ENCODE assay signal across 21 cellular contexts in the genomic region with DNA sequence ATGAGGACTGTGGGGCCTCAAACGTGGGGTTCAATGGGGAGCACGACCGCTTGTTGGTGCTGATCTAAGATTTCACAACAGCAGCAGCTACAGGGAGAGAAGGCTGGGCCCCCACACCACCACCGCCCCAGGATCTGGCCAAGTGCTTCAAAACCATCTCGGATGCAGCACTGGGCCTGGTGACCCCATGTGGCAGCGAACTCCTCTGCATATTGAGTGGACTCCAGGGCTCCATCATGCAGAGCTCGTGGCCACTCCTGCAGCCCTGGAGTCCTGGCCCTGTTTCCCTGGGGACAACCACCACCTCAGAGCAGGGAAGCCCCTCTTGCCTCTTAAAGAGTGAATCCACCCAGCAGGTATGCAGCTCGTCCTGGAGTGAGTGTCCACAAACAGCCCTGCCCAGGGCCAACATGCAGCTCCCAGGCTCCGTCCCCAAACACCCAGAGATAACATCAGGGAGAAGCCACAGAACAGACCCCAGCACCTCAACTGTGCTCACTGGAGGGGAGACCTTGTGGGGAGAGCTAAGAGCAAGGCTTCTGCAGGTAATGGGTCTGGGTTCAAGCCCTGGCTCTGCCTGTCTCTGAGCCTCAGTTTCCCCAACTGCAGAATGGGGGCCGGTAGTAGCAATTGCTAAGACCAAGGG.
"Had no signal": no experiment of that assay in that cellular context is flagged by ENCODE, and none has a peak within 500 bp of the region (broad histone marks: within the 10 kb centered on the region; RNA-seq: fewer than 3 reads in every experiment).

No MANE protein-coding gene starts in this region.

- H3K9me3 ChIP-seq: left lung, neutrophil, ovary, prostate gland had no signal

- H3K36me3 Mint-ChIP-seq: mesothelial cell of epicardium, T-cell had no signal

- H3K4me1 ChIP-seq: prostate gland had no signal

- H3K27me3 ChIP-seq: foreskin keratinocyte, left lung, ovary had no signal

- H3K27ac ChIP-seq: foreskin keratinocyte, left lung, neutrophil, ovary, prostate gland had no signal

- H3K36me3 ChIP-seq: left lung, neutrophil, ovary, prostate gland had no signal

- H3K4me3 ChIP-seq: left lung, ovary, prostate gland had no signal

- DNase-seq: activated B cell treated with CpG ODN at 0.5 μM for 24 hours; activated CD4-positive, alpha-beta T cell treated with anti-CD3 and anti-CD28 coated beads for 36 hours; activated CD4-positive, alpha-beta T cell treated with anti-CD3 and anti-CD28 coated beads, Interleukin-2, amount 50 U/mL, for 48 hours; activated naive CD4-positive, alpha-beta T cell treated with Interleukin-2 at 50 U/mL for 16 hours; activated T-cell treated with anti-CD3 and anti-CD28 coated beads, Interleukin-2, amount 50 U/mL, for 48 hours; amygdala; cerebellar nuclear complex; effector CD4-positive, alpha-beta T cell; foreskin keratinocyte; kidney glomerular epithelial cell; mammary epithelial cell; naive thymus-derived CD8-positive, alpha-beta T cell; ovary; stimulated activated CD4-positive, alpha-beta T cell treated with anti-CD3 and anti-CD28 coated beads, Interleukin-4, amount 100 ng/mL, for 1 hour; stimulated activated naive CD8-positive, alpha-beta T cell treated with anti-CD3 and anti-CD28 coated beads, Interleukin-15, Interleukin-2, amounts not matched to agents 100 U/mL and 50 U/mL, for 24 hours; T-cell had no signal

- H3K4me3 Mint-ChIP-seq: activated B cell treated with CpG ODN at 0.5 μM for 24 hours; activated CD4-positive, alpha-beta T cell treated with anti-CD3 and anti-CD28 coated beads for 36 hours; mesothelial cell of epicardium; naive thymus-derived CD8-positive, alpha-beta T cell; T-cell; T-helper 2 cell treated with Interferon-gamma antibody and Interleukin-4, amounts not matched to agents 5 μg/mL and 100 μg/mL, for 36 hours had no signal

- H3K4me1 Mint-ChIP-seq: activated CD4-positive, alpha-beta T cell treated with anti-CD3 and anti-CD28 coated beads for 36 hours had no signal

- H3K27ac Mint-ChIP-seq: activated CD4-positive, alpha-beta T cell treated with anti-CD3 and anti-CD28 coated beads for 36 hours; naive thymus-derived CD8-positive, alpha-beta T cell; T-cell; T-helper 2 cell treated with Interferon-gamma antibody and Interleukin-4, amounts not matched to agents 5 μg/mL and 100 μg/mL, for 36 hours had no signal

- H3K27me3 Mint-ChIP-seq: activated B cell treated with CpG ODN at 0.5 μM for 24 hours; activated CD4-positive, alpha-beta T cell treated with anti-CD3 and anti-CD28 coated beads for 36 hours had no signal

- H3K9me3 Mint-ChIP-seq: activated B cell treated with CpG ODN at 0.5 μM for 24 hours; mesothelial cell of epicardium; naive thymus-derived CD8-positive, alpha-beta T cell; T-cell; T-helper 2 cell treated with Interferon-gamma antibody and Interleukin-4, amounts not matched to agents 5 μg/mL and 100 μg/mL, for 36 hours had no signal
